8 cellular contexts compared by ENCODE assay signal in the genomic region with DNA sequence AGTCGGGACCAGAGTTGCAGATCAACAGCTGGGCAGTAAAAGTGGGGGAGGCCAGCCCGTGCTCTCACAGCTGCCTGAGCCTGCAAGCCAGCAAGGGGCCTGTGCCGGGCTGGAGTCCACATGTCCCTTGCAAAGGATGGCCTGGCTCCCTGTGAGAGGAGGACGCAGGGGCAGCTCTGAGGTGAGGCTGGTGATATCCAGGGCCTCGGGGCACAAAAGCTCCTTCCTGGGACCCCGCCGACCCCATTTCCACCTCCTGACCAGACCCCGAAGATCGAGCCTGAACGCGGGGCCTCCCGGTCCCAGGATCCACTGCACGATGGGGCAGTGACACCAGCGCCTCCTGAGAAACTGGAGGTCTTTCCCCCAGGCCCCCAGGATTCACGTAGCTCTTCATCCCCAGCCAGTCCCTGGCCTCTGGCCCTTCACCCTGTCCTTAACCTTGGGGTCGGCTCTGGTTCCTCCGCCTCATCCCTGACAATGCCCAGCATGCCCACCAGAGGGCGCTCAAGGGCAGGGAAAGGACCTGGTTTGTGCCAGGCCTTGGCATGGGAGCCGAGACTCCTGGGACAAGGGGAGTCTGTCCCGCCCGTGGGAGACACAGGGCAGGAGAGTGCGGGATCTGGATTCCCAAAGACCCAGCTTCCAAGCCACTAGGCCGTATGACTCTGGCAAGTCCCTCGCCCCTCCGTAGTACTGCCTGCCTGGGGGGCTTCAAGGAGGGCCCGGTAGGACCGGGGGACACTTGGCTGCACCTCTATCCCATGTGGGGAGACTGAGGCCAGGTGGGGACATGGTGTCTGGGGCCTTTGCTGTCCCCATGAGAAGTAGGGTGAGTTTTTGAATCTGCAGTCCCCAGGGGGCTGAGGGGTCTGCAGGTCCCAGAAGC. TPM values are rescaled to one million over a fixed set of nuclear protein-coding genes. Genes with fewer than 3 reads are reported as not detected.
A peak's percentile ranks its signal among the peaks of the same experiment; 100 is the strongest.
DNase-seq lines count a peak whose midpoint lies in the region; ATAC-seq and TF ChIP-seq lines count a peak whose summit lies in the region.

No MANE protein-coding gene starts in this region.

- in situ Hi-C loops in SK-MEL-5 (cut with HindIII; ENCODE audit: low pct_unique_long_range_greater_than_20kb, low sequenced_read_pairs), result no loop called here

- H3K4me1 Mint-ChIP-seq in glutamatergic neuron (ENCODE audit: low read depth, unreplicated experiment), result no peaks in the 10 kb centered on the region

- intact Hi-C loops in prostate gland (cut with DNase I), result loop anchor here (5.0 to 10.0 kb wide), 2 partner anchors 318 to 550 kb away; no protein-coding TSS in a partner anchor
- intact Hi-C loops in aorta (cut with DNase I), result loop anchor here in 1 of 2 donors (2.0 to 5.0 kb wide), 2 partner anchors 318 to 528 kb away; no protein-coding TSS in a partner anchor

- peak; percentile 81 for DNase-seq in SK-MEL-5 (ENCODE audit: low read depth, low spot score)
- DNase-seq in activated naive CD4-positive, alpha-beta T cell (lab: John Stamatoyannopoulos, UW), result peak; percentile 59 to 83 (median 80)
- DNase-seq in glutamatergic neuron, result peak; percentile 95
- DNase-seq in prostate gland (ENCODE audit: low spot score), result peak; percentile 65
- DNase-seq in aorta, result peak; percentile 90 to 96

- no peaks in the 10 kb centered on the region for H3K36me3 Mint-ChIP-seq in glutamatergic neuron (ENCODE audit: unreplicated experiment)

- H3K4me1 ChIP-seq in BLaER1 treated with 17β-estradiol and CSF1 and Interleukin-3, amounts not matched to agents 10 nM and 100 nM, result peaks cover 46 to 56% (median 53%) of the 10 kb centered on the region in 10 experiments
- H3K4me1 ChIP-seq in HEK293 (ENCODE audit: control insufficient read depth, insufficient read depth, low read length) (no peaks in the 10 kb centered on the region), prostate gland (replicated peaks) (peaks cover 8% of the 10 kb centered on the region), aorta (ENCODE audit: control insufficient read depth in 1 of 2, insufficient read depth in 2 of 2, low read length in 2 of 2) (no peaks in the 10 kb centered on the region)

- TF ChIP-seq CTCF in HEK293 (tag by site-specific recombination; IDR thresholded peaks at IDR 0.05), result peak; percentile 95
- TF ChIP-seq CTCF in glutamatergic neuron (IDR thresholded peaks at IDR 0.05; ENCODE audit: partially characterized antibody, unreplicated experiment), result peak; percentile 97
- TF ChIP-seq CTCF in prostate gland (IDR thresholded peaks at IDR 0.05), result peak; percentile 97 to 98 (median 98)

- TF ChIP-seq POLR2A in prostate gland (IDR thresholded peaks at IDR 0.05), result no peak

- no peaks in the 10 kb centered on the region for H3K36me3 ChIP-seq in BLaER1 treated with 17β-estradiol and CSF1 and Interleukin-3, amounts not matched to agents 10 nM and 100 nM
- H3K36me3 ChIP-seq in HEK293 (ENCODE audit: control insufficient read depth in 2 of 2, insufficient read depth in 1 of 2, low read length in 2 of 2) (no peaks in the 10 kb centered on the region), prostate gland (no peaks in the 10 kb centered on the region), aorta (ENCODE audit: control insufficient read depth in 1 of 2, insufficient read depth in 2 of 2, low read length in 1 of 2) (no peaks in the 10 kb centered on the region)

- no peaks in the 10 kb centered on the region for H3K27me3 ChIP-seq in BLaER1 treated with 17β-estradiol and CSF1 and Interleukin-3, amounts not matched to agents 10 nM and 100 nM
- H3K27me3 ChIP-seq in prostate gland (replicated peaks; ENCODE audit: insufficient read depth) (no peaks in the 10 kb centered on the region), aorta (ENCODE audit: control insufficient read depth in 1 of 2, insufficient read depth in 2 of 2, low read length in 1 of 2) (no peaks in the 10 kb centered on the region)

- no peak overlapping the region for H3K4me3 ChIP-seq in BLaER1 treated with 17β-estradiol and CSF1 and Interleukin-3, amounts not matched to agents 10 nM and 100 nM
- H3K4me3 ChIP-seq in HEK293 (ENCODE audit: low read depth, low read length), result no peak overlapping the region
- no peak overlapping the region for H3K4me3 ChIP-seq in prostate gland
- H3K4me3 ChIP-seq in aorta (ENCODE audit: low read length in 2 of 2), result no peak overlapping the region

- H4K20me1 ChIP-seq in BLaER1 treated with 17β-estradiol and CSF1 and Interleukin-3, amounts not matched to agents 10 nM and 100 nM, result no peaks in the 10 kb centered on the region

- H3K4me3 Mint-ChIP-seq in glutamatergic neuron (ENCODE audit: unreplicated experiment), result no peak overlapping the region

- POLR2A ChIA-PET in HEK293 (lab: Yijun Ruan, JAX), result interaction anchor here (0.7 to 1.9 kb wide), 2 partner anchors 14 to 309 kb away, joined by 3 to 5 read pairs; no protein-coding TSS in a partner anchor

- peak; percentile 77 for ATAC-seq in aorta (ENCODE audit: low FRiP score)
- no peak for ATAC-seq in GM18517 (IDR thresholded peaks at IDR 0.05; ENCODE audit: unreplicated experiment)

- 40% methylated on average over 27 of the region's 27 CpGs for WGBS in prostate gland
- WGBS in aorta, 2 donors, result 35 to 36% methylated on average over 27 of the region's 27 CpGs

- H3K27ac Mint-ChIP-seq in glutamatergic neuron (ENCODE audit: unreplicated experiment), result no peak overlapping the region

- CTCF ChIA-PET in HEK293 (lab: Yijun Ruan, JAX), result interaction anchor here (0.6 to 10.6 kb wide), 47 partner anchors 8 to 546 kb away, joined by 3 to 251 read pairs (median 4); no protein-coding TSS in a partner anchor

- H3K4me2 ChIP-seq in BLaER1 treated with 17β-estradiol and CSF1 and Interleukin-3, amounts not matched to agents 10 nM and 100 nM, result peak overlapping the region in 10 of 11 experiments; percentile 25 to 96 (median 88); a peak in 19 of 22 replicates

- peak overlapping the region in 5 of 11 experiments; percentile 67 to 80 (median 76); a peak in 5 of 22 replicates for H3K9ac ChIP-seq in BLaER1 treated with 17β-estradiol and CSF1 and Interleukin-3, amounts not matched to agents 10 nM and 100 nM

- H3K9me3 ChIP-seq in BLaER1 treated with 17β-estradiol and CSF1 and Interleukin-3, amounts not matched to agents 10 nM and 100 nM (replicated peaks in 1 of 11), result no peaks in the 10 kb centered on the region
- H3K9me3 ChIP-seq in HEK293 (ENCODE audit: control insufficient read depth, insufficient read depth, low read depth, low read length) (no peaks in the 10 kb centered on the region), prostate gland (no peaks in the 10 kb centered on the region), aorta (ENCODE audit: control insufficient read depth, low read length) (no peaks in the 10 kb centered on the region)

- H3K27ac ChIP-seq in BLaER1 treated with 17β-estradiol and CSF1 and Interleukin-3, amounts not matched to agents 10 nM and 100 nM, result peak overlapping the region in 7 of 11 experiments; percentile 86 to 91 (median 89); a peak in 10 of 22 replicates
- H3K27ac ChIP-seq in HEK293 (ENCODE audit: extremely low read depth, low read depth, low read length) (no peak overlapping the region), prostate gland (no peak overlapping the region), aorta (ENCODE audit: low read depth in 1 of 2, low read length in 2 of 2) (no peak overlapping the region)

- peaks cover 2% of the 10 kb centered on the region for H3K9me3 Mint-ChIP-seq in glutamatergic neuron (ENCODE audit: unreplicated experiment)

- H3K27me3 Mint-ChIP-seq in glutamatergic neuron (ENCODE audit: unreplicated experiment), result peaks cover 20% of the 10 kb centered on the region

TF ChIP-seq in HEK293, 187 proteins besides CTCF, POLR2A, EP300 and RAD21 (continues in another document):
- TF ChIP-seq, protein P1, sequence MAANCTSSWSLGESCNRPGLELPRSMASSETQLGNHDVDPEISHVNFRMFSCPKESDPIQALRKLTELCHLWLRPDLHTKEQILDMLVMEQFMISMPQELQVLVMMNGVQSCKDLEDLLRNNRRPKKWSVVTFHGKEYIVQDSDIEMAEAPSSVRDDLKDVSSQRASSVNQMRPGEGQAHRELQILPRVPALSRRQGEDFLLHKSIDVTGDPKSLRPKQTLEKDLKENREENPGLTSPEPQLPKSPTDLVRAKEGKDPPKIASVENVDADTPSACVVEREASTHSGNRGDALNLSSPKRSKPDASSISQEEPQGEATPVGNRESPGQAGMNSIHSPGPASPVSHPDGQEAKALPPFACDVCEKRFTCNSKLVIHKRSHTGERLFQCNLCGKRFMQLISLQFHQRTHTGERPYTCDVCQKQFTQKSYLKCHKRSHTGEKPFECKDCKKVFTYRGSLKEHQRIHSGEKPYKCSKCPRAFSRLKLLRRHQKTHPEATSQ (tag by site-specific recombination; IDR thresholded peaks at IDR 0.05), result no peak
- TF ChIP-seq ZEB2 (tag by site-specific recombination; IDR thresholded peaks at IDR 0.05) (no peak), SETDB1 (IDR thresholded peaks at IDR 0.05; ENCODE audit: insufficient read length, low read length) (no peak)
- TF ChIP-seq, protein P2, sequence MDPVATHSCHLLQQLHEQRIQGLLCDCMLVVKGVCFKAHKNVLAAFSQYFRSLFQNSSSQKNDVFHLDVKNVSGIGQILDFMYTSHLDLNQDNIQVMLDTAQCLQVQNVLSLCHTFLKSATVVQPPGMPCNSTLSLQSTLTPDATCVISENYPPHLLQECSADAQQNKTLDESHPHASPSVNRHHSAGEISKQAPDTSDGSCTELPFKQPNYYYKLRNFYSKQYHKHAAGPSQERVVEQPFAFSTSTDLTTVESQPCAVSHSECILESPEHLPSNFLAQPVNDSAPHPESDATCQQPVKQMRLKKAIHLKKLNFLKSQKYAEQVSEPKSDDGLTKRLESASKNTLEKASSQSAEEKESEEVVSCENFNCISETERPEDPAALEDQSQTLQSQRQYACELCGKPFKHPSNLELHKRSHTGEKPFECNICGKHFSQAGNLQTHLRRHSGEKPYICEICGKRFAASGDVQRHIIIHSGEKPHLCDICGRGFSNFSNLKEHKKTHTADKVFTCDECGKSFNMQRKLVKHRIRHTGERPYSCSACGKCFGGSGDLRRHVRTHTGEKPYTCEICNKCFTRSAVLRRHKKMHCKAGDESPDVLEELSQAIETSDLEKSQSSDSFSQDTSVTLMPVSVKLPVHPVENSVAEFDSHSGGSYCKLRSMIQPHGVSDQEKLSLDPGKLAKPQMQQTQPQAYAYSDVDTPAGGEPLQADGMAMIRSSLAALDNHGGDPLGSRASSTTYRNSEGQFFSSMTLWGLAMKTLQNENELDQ (tag by site-specific recombination; IDR thresholded peaks at IDR 0.05; ENCODE audit: low read depth), result no peak

RNA-seq across cellular contexts. Expression of a gene that starts 17.8 kb away (rescaled TPM):
- total RNA-seq in SK-MEL-5 (2014; rRNA removed; shearing (Covaris generic)), result not detected in 2 replicates
- polyA plus RNA-seq in SK-MEL-5 (2015; cell fraction: cytosol; rRNA removed), result 0.04 and 0.32 TPM in 2 replicates
- polyA plus RNA-seq in SK-MEL-5 (2015; cell fraction: nucleus; rRNA removed), result not detected in 2 replicates
- total RNA-seq in glutamatergic neuron (ENCODE audit: unreplicated experiment) (0.37 TPM), prostate gland (1 to 10 TPM; 7.5 to 7.7 TPM), aorta (not detected)
- polyA plus RNA-seq in aorta, result not detected

Comparison
In these comparisons a context has a peak if more than half of its experiments do, and no peak if none do; other contexts are left out.
1. H3K27ac ChIP-seq: peak in BLaER1 treated with 17β-estradiol and CSF1 and Interleukin-3, amounts not matched to agents 10 nM and 100 nM (7 of 11); none in HEK293 (single experiment), prostate gland (0 of 2) and aorta (0 of 2).
2. Peak in every context shown above with its lines, with median percentiles within 50 percentile points of each other: CTCF ChIP-seq and DNase-seq.